8 cellular contexts compared by ENCODE assay signal in the genomic region with DNA sequence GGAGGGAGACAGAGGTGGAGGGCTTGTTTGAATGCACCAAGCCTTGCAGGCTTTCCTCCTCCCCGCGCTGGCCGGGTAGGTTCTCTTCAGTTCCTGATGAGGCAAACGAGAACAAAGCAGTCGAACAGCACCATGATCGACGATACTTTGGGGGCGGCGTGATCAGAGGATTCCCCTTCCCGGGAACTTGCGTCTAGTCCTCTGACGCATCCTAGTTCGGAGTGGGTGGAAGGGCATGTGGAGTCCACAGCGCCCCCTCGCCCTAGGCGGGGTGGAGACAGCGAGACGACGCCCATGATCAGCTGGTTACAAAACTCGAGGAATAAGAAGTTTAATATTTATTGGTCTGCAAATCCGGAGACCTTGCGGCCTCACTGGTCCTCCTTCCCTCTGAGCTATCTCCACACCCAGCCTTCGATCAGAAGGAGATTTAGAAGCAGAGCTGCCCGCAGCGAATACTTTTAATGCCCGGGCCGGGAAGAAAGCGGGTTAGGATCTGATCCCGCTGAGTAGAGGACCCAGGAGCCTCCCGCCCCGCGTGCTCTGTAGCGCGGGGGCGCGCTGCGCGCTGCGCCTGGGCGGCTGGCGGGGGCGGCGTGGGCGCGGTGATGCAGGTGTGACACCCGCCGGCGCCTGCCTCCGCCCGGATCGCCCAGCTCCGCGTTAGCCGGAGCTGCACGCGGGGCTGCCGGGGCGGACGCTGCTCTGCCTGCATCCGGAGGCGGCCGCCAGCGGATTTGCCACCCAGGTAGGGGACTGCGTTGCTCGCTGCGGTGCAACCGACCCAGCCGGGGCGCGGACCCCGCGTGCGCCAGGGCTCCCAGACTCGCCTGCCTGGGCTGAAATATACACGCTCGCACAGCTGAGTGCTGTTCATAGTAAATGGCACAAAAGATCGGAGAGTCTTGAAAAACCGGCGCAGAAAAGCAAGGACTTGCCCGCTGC. TPM values are rescaled to one million over a fixed set of nuclear protein-coding genes. Genes with fewer than 3 reads are reported as not detected.
A peak's percentile ranks its signal among the peaks of the same experiment; 100 is the strongest.
DNase-seq lines count a peak whose midpoint lies in the region; ATAC-seq and TF ChIP-seq lines count a peak whose summit lies in the region.

A gene with protein sequence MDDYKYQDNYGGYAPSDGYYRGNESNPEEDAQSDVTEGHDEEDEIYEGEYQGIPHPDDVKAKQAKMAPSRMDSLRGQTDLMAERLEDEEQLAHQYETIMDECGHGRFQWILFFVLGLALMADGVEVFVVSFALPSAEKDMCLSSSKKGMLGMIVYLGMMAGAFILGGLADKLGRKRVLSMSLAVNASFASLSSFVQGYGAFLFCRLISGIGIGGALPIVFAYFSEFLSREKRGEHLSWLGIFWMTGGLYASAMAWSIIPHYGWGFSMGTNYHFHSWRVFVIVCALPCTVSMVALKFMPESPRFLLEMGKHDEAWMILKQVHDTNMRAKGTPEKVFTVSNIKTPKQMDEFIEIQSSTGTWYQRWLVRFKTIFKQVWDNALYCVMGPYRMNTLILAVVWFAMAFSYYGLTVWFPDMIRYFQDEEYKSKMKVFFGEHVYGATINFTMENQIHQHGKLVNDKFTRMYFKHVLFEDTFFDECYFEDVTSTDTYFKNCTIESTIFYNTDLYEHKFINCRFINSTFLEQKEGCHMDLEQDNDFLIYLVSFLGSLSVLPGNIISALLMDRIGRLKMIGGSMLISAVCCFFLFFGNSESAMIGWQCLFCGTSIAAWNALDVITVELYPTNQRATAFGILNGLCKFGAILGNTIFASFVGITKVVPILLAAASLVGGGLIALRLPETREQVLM (plus strand): TSS at position 642 of the 945 bp plus-strand sequence. CDS start 126,007 bp downstream, outside the sequence.

- TF ChIP-seq CTCF in body of pancreas (IDR thresholded peaks at IDR 0.05), result peak in 2 of 7 experiments; percentile 6 to 8

- TF ChIP-seq POLR2A in body of pancreas (IDR thresholded peaks at IDR 0.05), result peak in 1 of 3 donors; percentile 20

- no peak within 1 kb of the TSS for H3K27ac Mint-ChIP-seq in T-helper 1 cell treated with Interleukin-12 subunit alpha and Interleukin-12 subunit beta and Interleukin-4 antibody, amounts not matched to agents 30 μg/mL and 1 μg/mL, for 36 hours

- no peaks in the 10 kb centered on the region for H3K9me3 ChIP-seq in body of pancreas

- H3K27me3 ChIP-seq in body of pancreas, result no peaks in the 10 kb centered on the region

- peaks cover 4% of the 10 kb centered on the region for H3K36me3 Mint-ChIP-seq in T-helper 1 cell treated with Interleukin-12 subunit alpha and Interleukin-12 subunit beta and Interleukin-4 antibody, amounts not matched to agents 30 μg/mL and 1 μg/mL, for 36 hours (ENCODE audit: low read depth)

- H3K36me3 ChIP-seq in body of pancreas (replicated peaks in 1 of 2; ENCODE audit: insufficient read depth in 1 of 2, low read depth in 2 of 2), result no peaks in the 10 kb centered on the region

- WGBS in body of pancreas, 2 donors, result 0 to 2% methylated on average over 20 to 80 of the region's 80 CpGs

- intact Hi-C loops in body of pancreas (cut with DNase I), result no loop called here

- DNase-seq in DMS 273 (lab: John Stamatoyannopoulos, UW; ENCODE audit: unreplicated experiment), result peak; percentile 71
- no peak for DNase-seq in DMS 273 treated with DMSO at 0.1 percent for 48 hours (lab: John Stamatoyannopoulos, UW)
- peak; percentile 24 to 60 (median 40) for DNase-seq in body of pancreas
- DNase-seq in inferior parietal cortex (ENCODE audit: extremely low spot score), result peak; percentile 56
- DNase-seq in stimulated activated CD4-positive, alpha-beta T cell treated with anti-CD3 and anti-CD28 coated beads, Interleukin-12 subunit alpha, Interleukin-12 subunit beta, amount 100 ng/mL, for 4 hours, result peak; percentile 51

- no peaks in the 10 kb centered on the region for H3K9me3 Mint-ChIP-seq in T-helper 1 cell treated with Interleukin-12 subunit alpha and Interleukin-12 subunit beta and Interleukin-4 antibody, amounts not matched to agents 30 μg/mL and 1 μg/mL, for 36 hours

- peak within 1 kb of the TSS; percentile 0 to 17 for H3K4me3 ChIP-seq in body of pancreas

- peaks cover 22% of the 10 kb centered on the region for H3K4me1 ChIP-seq in body of pancreas

- peak; percentile 51 for ATAC-seq in HG03439 (IDR thresholded peaks at IDR 0.05; ENCODE audit: unreplicated experiment)
- peak; percentile 68 for ATAC-seq in body of pancreas
- ATAC-seq in GM18870 (IDR thresholded peaks at IDR 0.05; ENCODE audit: unreplicated experiment), result no peak

- peaks cover 91% of the 10 kb centered on the region for H3K27me3 Mint-ChIP-seq in T-helper 1 cell treated with Interleukin-12 subunit alpha and Interleukin-12 subunit beta and Interleukin-4 antibody, amounts not matched to agents 30 μg/mL and 1 μg/mL, for 36 hours (ENCODE audit: low read depth)

- peak within 1 kb of the TSS in 3 of 4 donors; percentile 56 to 74 (median 59) for H3K27ac ChIP-seq in body of pancreas

- peak within 1 kb of the TSS; percentile 88 for H3K4me3 Mint-ChIP-seq in T-helper 1 cell treated with Interleukin-12 subunit alpha and Interleukin-12 subunit beta and Interleukin-4 antibody, amounts not matched to agents 30 μg/mL and 1 μg/mL, for 36 hours

- H3K4me1 Mint-ChIP-seq in T-helper 1 cell treated with Interleukin-12 subunit alpha and Interleukin-12 subunit beta and Interleukin-4 antibody, amounts not matched to agents 30 μg/mL and 1 μg/mL, for 36 hours (ENCODE audit: low read depth), result peaks cover 9% of the 10 kb centered on the region

RNA-seq across cellular contexts. Expression of the gene that starts here (rescaled TPM):
- total RNA-seq in body of pancreas, result 10 to 100 TPM in 1 of 2 donors, under 1 TPM in 1; 0.78 to 20.4 TPM
